In genomic region chr17:42773290-42774035, GRCh38 we compare ENCODE assay signal across 8 cellular contexts. TPM values are rescaled to one million over a fixed set of nuclear protein-coding genes. Genes with fewer than 3 reads are reported as not detected.
DNase-seq lines count a peak whose midpoint lies in the region; ATAC-seq and TF ChIP-seq lines count a peak whose summit lies in the region.

Gene VPS25 (plus strand): TSS chr17:42773449. CDS start chr17:42773476, 27 bp downstream.

- peak; percentile 90 for DNase-seq in GM12865 (ENCODE audit: low read depth)
- peak; percentile 66 to 83 for DNase-seq in NCI-H526 (lab: John Stamatoyannopoulos, UW)
- DNase-seq in activated CD4-positive, alpha-beta T cell treated with anti-CD3 and anti-CD28 coated beads, Interleukin-2, amount 10 ng/mL, durations not matched to agents 24 days and 14 days: peak; percentile 93
- peak; percentile 73 for DNase-seq in dedifferentiated amniotic fluid mesenchymal stem cell (ENCODE audit: extremely low spot score)
- peak; percentile 78 for DNase-seq in left lobe of liver (ENCODE audit: low spot score)
- DNase-seq in stimulated activated CD4-positive, alpha-beta T cell treated with anti-CD3 and anti-CD28 coated beads, Interleukin-2, amount 100 ng/mL, for 24 hours: peak; percentile 74 to 80

- H3K36me3 Mint-ChIP-seq in activated CD4-positive, alpha-beta T cell treated with anti-CD3 and anti-CD28 coated beads, Interleukin-2, amount 10 ng/mL, durations not matched to agents 24 days and 14 days (ENCODE audit: low read depth): peaks cover 28% of the 10 kb centered on the region

- H3K9me3 Mint-ChIP-seq in activated CD4-positive, alpha-beta T cell treated with anti-CD3 and anti-CD28 coated beads, Interleukin-2, amount 10 ng/mL, durations not matched to agents 24 days and 14 days: no peaks in the 10 kb centered on the region

- peak within 1 kb of the TSS; percentile 90 for H3K4me3 ChIP-seq in GM12865 (ENCODE audit: low read depth, low read length)

- H3K27ac Mint-ChIP-seq in activated CD4-positive, alpha-beta T cell treated with anti-CD3 and anti-CD28 coated beads, Interleukin-2, amount 10 ng/mL, durations not matched to agents 24 days and 14 days: peak within 1 kb of the TSS; percentile 94

- ATAC-seq in HG03159 (IDR thresholded peaks at IDR 0.05; ENCODE audit: unreplicated experiment): peak; percentile 61
- ATAC-seq in left lobe of liver: peak; percentile 99
- no peak for ATAC-seq in HG02610 (IDR thresholded peaks at IDR 0.05; ENCODE audit: unreplicated experiment)

- TF ChIP-seq CTCF in GM12865 (IDR thresholded peaks at IDR 0.05; ENCODE audit: insufficient read depth, low read depth, low read length, missing control alignments): no peak

- intact Hi-C loops in activated CD4-positive, alpha-beta T cell treated with anti-CD3 and anti-CD28 coated beads, Interleukin-2, amount 10 ng/mL, durations not matched to agents 24 days and 14 days (cut with micrococcal nuclease): no loop called here

- no peaks in the 10 kb centered on the region for H3K27me3 Mint-ChIP-seq in activated CD4-positive, alpha-beta T cell treated with anti-CD3 and anti-CD28 coated beads, Interleukin-2, amount 10 ng/mL, durations not matched to agents 24 days and 14 days

- H3K4me1 Mint-ChIP-seq in activated CD4-positive, alpha-beta T cell treated with anti-CD3 and anti-CD28 coated beads, Interleukin-2, amount 10 ng/mL, durations not matched to agents 24 days and 14 days: peaks cover 15% of the 10 kb centered on the region

- peak within 1 kb of the TSS; percentile 93 for H3K4me3 Mint-ChIP-seq in activated CD4-positive, alpha-beta T cell treated with anti-CD3 and anti-CD28 coated beads, Interleukin-2, amount 10 ng/mL, durations not matched to agents 24 days and 14 days

RNA-seq across cellular contexts. Expression of gene VPS25, which starts in this region (rescaled TPM):
- total RNA-seq in activated CD4-positive, alpha-beta T cell treated with anti-CD3 and anti-CD28 coated beads, Interleukin-2, amount 10 ng/mL, durations not matched to agents 24 days and 14 days: 89.5 and 93.7 TPM in 2 replicates
- total RNA-seq in left lobe of liver: 30.9 TPM
